ENCODE assay signal across 14 cellular contexts in genomic region chr2:127208313-127208712, GRCh38. TPM values are rescaled to one million over a fixed set of nuclear protein-coding genes. Genes with fewer than 3 reads are reported as not detected.
DNase-seq lines count a peak whose midpoint lies in the region; ATAC-seq and TF ChIP-seq lines count a peak whose summit lies in the region.
"Had no signal": no experiment of that assay in that cellular context is flagged by ENCODE, and none has a peak within 500 bp of the region (broad histone marks: within the 10 kb centered on the region; RNA-seq: fewer than 3 reads in every experiment).

No MANE protein-coding gene starts in this region.

- H3K27ac ChIP-seq in Panc1 (ENCODE audit: low read length) (peak overlapping the region; percentile 63), ascending aorta (no peak overlapping the region)
- H3K27ac ChIP-seq: ovary, testis had no signal

- H3K36me3 ChIP-seq in Panc1 (ENCODE audit: control insufficient read depth, insufficient read depth, low read length) (no peaks in the 10 kb centered on the region), ascending aorta (no peaks in the 10 kb centered on the region)
- H3K36me3 ChIP-seq: ovary had no signal

- DNase-seq in DMS153 (lab: John Stamatoyannopoulos, UW) (peak; percentile 72), NCI-H1092 treated with DMSO at 0.1 percent for 48 hours (lab: John Stamatoyannopoulos, UW) (peak; percentile 57), Panc1 (ENCODE audit: low read depth, low spot score) (no peak), iris pigment epithelial cell (ENCODE audit: low read depth) (peak; percentile 35), activated gamma-delta T cell treated with Interleukin-2 at 50 U/mL for 16 hours (no peak), mesenteric fat pad (ENCODE audit: low spot score) (no peak), ascending aorta (ENCODE audit: low spot score in 2 of 2) (no peak)
- DNase-seq: activated CD4-positive, alpha-beta memory T cell treated with anti-CD3 and anti-CD28 coated beads for 36 hours; erythroblast; ovary; testis had no signal

- H3K4me1 ChIP-seq in Panc1 (ENCODE audit: control insufficient read depth, insufficient read depth, low read length) (peaks cover 11% of the 10 kb centered on the region; the same call in 1 of the 2 replicates), ascending aorta (no peaks in the 10 kb centered on the region)
- H3K4me1 ChIP-seq: testis had no signal

- POLR2A ChIA-PET in Panc1 (lab: Charles Lee): no interaction called here

- CTCF ChIA-PET in Panc1 (lab: Charles Lee): interaction anchor here (1.0 kb wide), 1 partner anchor 11 kb away, joined by 4 read pairs; no protein-coding TSS in a partner anchor

- in situ Hi-C loops in Panc1 (cut with HindIII; ENCODE audit: low pct_unique_long_range_greater_than_20kb, low sequenced_read_pairs): no loop called here

- H3K27me3 ChIP-seq in Panc1 (ENCODE audit: control insufficient read depth, insufficient read depth, low read length) (no peaks in the 10 kb centered on the region), ascending aorta (no peaks in the 10 kb centered on the region)
- H3K27me3 ChIP-seq: ovary, testis had no signal

- no peak for TF ChIP-seq CTCF in Panc1 (IDR thresholded peaks at IDR 0.05)
- no peak for TF ChIP-seq CTCF in ascending aorta (IDR thresholded peaks at IDR 0.05)

- intact Hi-C loops in Panc1 (cut with micrococcal nuclease; ENCODE audit: unreplicated experiment) (no loop called here), ascending aorta (cut with DNase I) (no loop called here)

- H3K9me3 ChIP-seq in Panc1 (ENCODE audit: control insufficient read depth, insufficient read depth, low read depth, low read length) (no peaks in the 10 kb centered on the region), ascending aorta (no peaks in the 10 kb centered on the region)
- H3K9me3 ChIP-seq: ovary, testis had no signal

- no peak overlapping the region for H3K4me3 ChIP-seq in Panc1 (ENCODE audit: low read depth in 2 of 2, low read length in 2 of 2)
- H3K4me3 ChIP-seq in ascending aorta: no peak overlapping the region
- H3K4me3 ChIP-seq: GM12878, ovary, testis had no signal

- ATAC-seq in Panc1: peak; percentile 78
- no peak for ATAC-seq in HG02970 (IDR thresholded peaks at IDR 0.05; ENCODE audit: low FRiP score, unreplicated experiment)
- ATAC-seq: GM12878, left lobe of liver had no signal

- BruUV-seq in Panc1 (replicated peaks; lab: Mats Ljungman, UMichigan): no TSS peak

RNA-seq across cellular contexts. Expression of gene CYP27C1, which starts 11.8 kb away (rescaled TPM):
- 5.7 TPM for total RNA-seq in Panc1 (2021; ENCODE audit: unreplicated experiment)
- polyA plus RNA-seq in Panc1 (2012; ENCODE audit: insufficient read length): 3.2 TPM
- 1.1 TPM for total RNA-seq in mesenteric fat pad
- not detected for total RNA-seq in ascending aorta
- total RNA-seq: activated CD4-positive, alpha-beta memory T cell treated with anti-CD3 and anti-CD28 coated beads for 36 hours; GM12878 had no signal
- polyA plus RNA-seq: GM12878 had no signal

Comparison
In these comparisons a context has a peak if more than half of its experiments do, and no peak if none do; other contexts are left out.
1. DNase-seq: peak in DMS153 (single experiment), NCI-H1092 treated with DMSO at 0.1 percent for 48 hours (single experiment) and iris pigment epithelial cell (single experiment); none in Panc1 (single experiment), activated gamma-delta T cell treated with Interleukin-2 at 50 U/mL for 16 hours (single experiment), mesenteric fat pad (single experiment) and ascending aorta (0 of 2).